Comparison of ENCODE assay signal across 9 cellular contexts in genomic region chr1:149845416-149845815, GRCh38. TPM values are rescaled to one million over a fixed set of nuclear protein-coding genes. Genes with fewer than 3 reads are reported as not detected.
DNase-seq lines count a peak whose midpoint lies in the region; ATAC-seq and TF ChIP-seq lines count a peak whose summit lies in the region.
"Had no signal": no experiment of that assay in that cellular context is flagged by ENCODE, and none has a peak within 500 bp of the region (broad histone marks: within the 10 kb centered on the region; RNA-seq: fewer than 3 reads in every experiment).

No MANE protein-coding gene starts in this region.

- peak overlapping the region; percentile 67 for H3K4me3 Mint-ChIP-seq in activated naive CD4-positive, alpha-beta T cell treated with anti-CD3 and anti-CD28 coated beads, Interleukin-2, amount 50 U/mL, for 24 hours
- H3K4me3 Mint-ChIP-seq in T-helper 1 cell treated with Interleukin-12 subunit alpha and Interleukin-12 subunit beta and Interleukin-4 antibody, amounts not matched to agents 30 μg/mL and 1 μg/mL, for 36 hours, result peak overlapping the region; percentile 78

- no peaks in the 10 kb centered on the region for H3K27me3 Mint-ChIP-seq in activated naive CD4-positive, alpha-beta T cell treated with anti-CD3 and anti-CD28 coated beads, Interleukin-2, amount 50 U/mL, for 24 hours
- no peaks in the 10 kb centered on the region for H3K27me3 Mint-ChIP-seq in T-helper 1 cell treated with Interleukin-12 subunit alpha and Interleukin-12 subunit beta and Interleukin-4 antibody, amounts not matched to agents 30 μg/mL and 1 μg/mL, for 36 hours (ENCODE audit: low read depth)

- peaks cover 62% of the 10 kb centered on the region for H3K4me1 Mint-ChIP-seq in activated naive CD4-positive, alpha-beta T cell treated with anti-CD3 and anti-CD28 coated beads, Interleukin-2, amount 50 U/mL, for 24 hours
- H3K4me1 Mint-ChIP-seq in T-helper 1 cell treated with Interleukin-12 subunit alpha and Interleukin-12 subunit beta and Interleukin-4 antibody, amounts not matched to agents 30 μg/mL and 1 μg/mL, for 36 hours (ENCODE audit: low read depth), result peaks cover 51% of the 10 kb centered on the region

- H3K27ac ChIP-seq in iPS-18a (ENCODE audit: low read length), result peak overlapping the region; percentile 78
- peak overlapping the region; percentile 12 for H3K27ac ChIP-seq in thymus (ENCODE audit: low read depth)

- H3K36me3 Mint-ChIP-seq in activated naive CD4-positive, alpha-beta T cell treated with anti-CD3 and anti-CD28 coated beads, Interleukin-2, amount 50 U/mL, for 24 hours, result peaks cover 4% of the 10 kb centered on the region
- H3K36me3 Mint-ChIP-seq in T-helper 1 cell treated with Interleukin-12 subunit alpha and Interleukin-12 subunit beta and Interleukin-4 antibody, amounts not matched to agents 30 μg/mL and 1 μg/mL, for 36 hours (ENCODE audit: low read depth), result peaks cover 31% of the 10 kb centered on the region

- H3K4me1 ChIP-seq in iPS-18a (ENCODE audit: control insufficient read depth, low read depth, low read length) (peaks cover 43% of the 10 kb centered on the region), thymus (ENCODE audit: control insufficient read depth, insufficient read depth, low read length) (peaks cover 20% of the 10 kb centered on the region)

- WGBS in thymus, result 91% methylated on average over 3 of the region's 3 CpGs

- no peak for TF ChIP-seq POLR2A in GM18505 (IDR thresholded peaks at IDR 0.05; ENCODE audit: borderline replicate concordance, extremely low read depth, insufficient read depth, insufficient read length)

- H3K27me3 ChIP-seq in iPS-18a (ENCODE audit: control insufficient read depth, insufficient read depth, low read length) (no peaks in the 10 kb centered on the region), thymus (ENCODE audit: control insufficient read depth, insufficient read depth) (no peaks in the 10 kb centered on the region)

- DNase-seq in activated naive CD4-positive, alpha-beta T cell (lab: John Stamatoyannopoulos, UW), result no peak
- DNase-seq in NCI-H345 treated with DMSO at 0.1 percent for 48 hours (lab: John Stamatoyannopoulos, UW; ENCODE audit: unreplicated experiment), result no peak
- DNase-seq: NCI-H2227 treated with DMSO at 0.1 percent for 48 hours had no signal

- no peaks in the 10 kb centered on the region for H3K36me3 ChIP-seq in iPS-18a (ENCODE audit: control insufficient read depth, low read depth, low read length)
- no peaks in the 10 kb centered on the region for H3K36me3 ChIP-seq in thymus (ENCODE audit: control insufficient read depth, insufficient read depth)

- ATAC-seq in GM19351 (IDR thresholded peaks at IDR 0.05; ENCODE audit: unreplicated experiment) (no peak), GM18505 (IDR thresholded peaks at IDR 0.05; ENCODE audit: unreplicated experiment) (no peak)

- no peaks in the 10 kb centered on the region for H3K9me3 ChIP-seq in iPS-18a (ENCODE audit: control insufficient read depth, low read depth, low read length)
- no peaks in the 10 kb centered on the region for H3K9me3 ChIP-seq in thymus (ENCODE audit: control insufficient read depth)

- H3K9ac ChIP-seq in iPS-18a (ENCODE audit: low read length), result peak overlapping the region; percentile 82

- H3K27ac Mint-ChIP-seq in activated naive CD4-positive, alpha-beta T cell treated with anti-CD3 and anti-CD28 coated beads, Interleukin-2, amount 50 U/mL, for 24 hours, result peak overlapping the region; percentile 91
- H3K27ac Mint-ChIP-seq in T-helper 1 cell treated with Interleukin-12 subunit alpha and Interleukin-12 subunit beta and Interleukin-4 antibody, amounts not matched to agents 30 μg/mL and 1 μg/mL, for 36 hours, result peak overlapping the region; percentile 87

- H3K9me3 Mint-ChIP-seq in activated naive CD4-positive, alpha-beta T cell treated with anti-CD3 and anti-CD28 coated beads, Interleukin-2, amount 50 U/mL, for 24 hours, result no peaks in the 10 kb centered on the region
- H3K9me3 Mint-ChIP-seq in T-helper 1 cell treated with Interleukin-12 subunit alpha and Interleukin-12 subunit beta and Interleukin-4 antibody, amounts not matched to agents 30 μg/mL and 1 μg/mL, for 36 hours, result no peaks in the 10 kb centered on the region

- H3K4me3 ChIP-seq in iPS-18a (ENCODE audit: low read length), result peak overlapping the region; percentile 91
- peak overlapping the region; percentile 80 for H3K4me3 ChIP-seq in thymus (ENCODE audit: low read length)

RNA-seq across cellular contexts. Expression of gene BOLA1, which starts 54.0 kb away (rescaled TPM):
- polyA plus RNA-seq in thymus, result 44.7 TPM
